In the genomic region with DNA sequence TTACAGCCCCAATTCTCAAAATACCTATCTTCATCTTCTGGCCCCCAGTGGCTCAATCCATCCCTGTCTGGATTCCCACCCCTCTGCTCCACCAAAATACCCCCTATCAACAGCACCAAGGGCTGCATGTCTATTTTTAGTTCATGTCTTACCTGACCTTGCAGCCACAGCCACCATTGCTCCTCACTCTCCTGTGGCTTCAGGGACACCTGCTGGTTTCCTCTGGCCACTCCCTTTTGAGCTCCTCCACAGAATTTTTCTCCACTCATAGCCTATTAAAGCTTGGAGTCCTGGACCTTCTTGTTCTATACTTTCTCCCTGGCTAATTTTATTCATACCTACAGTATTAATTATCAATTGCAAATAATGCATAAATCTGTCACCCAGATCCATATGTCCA, we compare ENCODE assay signal across 11 cellular contexts.
DNase-seq lines count a peak whose midpoint lies in the region; ATAC-seq, FAIRE-seq and TF ChIP-seq lines count a peak whose summit lies in the region.
"Had no signal": no experiment of that assay in that cellular context is flagged by ENCODE, and none has a peak within 500 bp of the region (broad histone marks: within the 10 kb centered on the region; RNA-seq: fewer than 3 reads in every experiment).

No MANE protein-coding gene starts in this region.

- TF ChIP-seq RAD21 in liver (IDR thresholded peaks at IDR 0.05) = peak; percentile 15 to 47
- no peak for TF ChIP-seq RAD21 in HepG2 (CRISPR knock-in tag; IDR thresholded peaks at IDR 0.05)

- H3K27me3 ChIP-seq in liver (ENCODE audit: control insufficient read depth in 4 of 4, insufficient read depth in 4 of 4, low read length in 3 of 4) = peaks cover 0 to 5% (median 0%) of the 10 kb centered on the region in 4 donors
- H3K27me3 ChIP-seq in HepG2 (ENCODE audit: control insufficient read depth in 1 of 2, insufficient read depth in 2 of 2, low read length in 2 of 2) = no peaks in the 10 kb centered on the region
- H3K27me3 ChIP-seq: tibial artery had no signal

- ATAC-seq in HepG2 = no peak
- no peak for ATAC-seq in HG02870 (IDR thresholded peaks at IDR 0.05; ENCODE audit: unreplicated experiment)

- no peak overlapping the region for H2AFZ ChIP-seq in HepG2 (ENCODE audit: low read length)

- no peak overlapping the region for H3K4me2 ChIP-seq in HepG2 (ENCODE audit: low read depth, low read length)

- H3K4me1 Mint-ChIP-seq in type B pancreatic cell (ENCODE audit: unreplicated experiment) = peaks cover 11% of the 10 kb centered on the region

- intact Hi-C loops in HepG2 (cut with micrococcal nuclease; ENCODE audit: unreplicated experiment) = no loop called here

- no peak overlapping the region for H3K4me3 Mint-ChIP-seq in type B pancreatic cell

- TF ChIP-seq EP300 in HepG2 (IDR thresholded peaks at IDR 0.05; ENCODE audit: low read depth in 2 of 2, low read length in 2 of 2) = no peak
- TF ChIP-seq EP300 in HepG2 (CRISPR knock-in tag; IDR thresholded peaks at IDR 0.05; ENCODE audit: borderline replicate concordance) = no peak

- DNase-seq in HepG2 (ENCODE audit: low spot score) (no peak), NCI-H748 (lab: John Stamatoyannopoulos, UW; ENCODE audit: unreplicated experiment) (peak; percentile 70), fibroblast of the aortic adventitia (ENCODE audit: low read depth) (no peak), MV-4-11 (lab: John Stamatoyannopoulos, UW) (no peak), type B pancreatic cell (ENCODE audit: extremely low spot score, unreplicated experiment) (no peak)
- DNase-seq in activated CD4-positive, alpha-beta T cell treated with anti-CD3 and anti-CD28 coated beads for 48 hours = no peak
- DNase-seq: activated CD8-positive, alpha-beta memory T cell treated with anti-CD3 and anti-CD28 coated beads, Interleukin-2, amount 50 U/mL, for 48 hours; T1000; tibial artery had no signal

- no peak for TF ChIP-seq CTCF in liver (IDR thresholded peaks at IDR 0.05; ENCODE audit: low read depth, low read length, missing input control)
- no peak for TF ChIP-seq CTCF in HepG2 (CRISPR knock-in tag; IDR thresholded peaks at IDR 0.05)
- TF ChIP-seq CTCF in fibroblast of the aortic adventitia (IDR thresholded peaks at IDR 0.05; ENCODE audit: insufficient read depth, low read length) = peak; percentile 20
- no peak for TF ChIP-seq CTCF in type B pancreatic cell (conservative IDR thresholded peaks at IDR 0.05)

- FAIRE-seq in HepG2 (lab: Jason Lieb, UNC) = no peak

- CTCF ChIA-PET in HepG2 (lab: Yijun Ruan, JAX; ENCODE audit: low intra/inter-chr PET ratio, low total read pairs) = no interaction called here

- no peaks in the 10 kb centered on the region for H4K20me1 ChIP-seq in HepG2 (ENCODE audit: insufficient read depth, low read length)

- in situ Hi-C loops in HepG2 (cut with HindIII; ENCODE audit: extremely low pct_ligation_motif_present, low pct_unique_long_range_greater_than_20kb) = no loop called here

- H3K79me2 ChIP-seq in HepG2 (ENCODE audit: insufficient read depth, low read length) = no peaks in the 10 kb centered on the region

- POLR2A ChIA-PET in HepG2 (lab: Yijun Ruan, JAX) = no interaction called here

- no peaks in the 10 kb centered on the region for H3K36me3 Mint-ChIP-seq in type B pancreatic cell

- H3K9me3 ChIP-seq in liver (ENCODE audit: control insufficient read depth in 4 of 4, low read length in 3 of 4) (no peaks in the 10 kb centered on the region), HepG2 (ENCODE audit: low read length) (no peaks in the 10 kb centered on the region)
- H3K9me3 ChIP-seq: tibial artery had no signal

- no peak overlapping the region for H3K27ac Mint-ChIP-seq in type B pancreatic cell

- no TSS peak for BruUV-seq in HepG2 (replicated peaks; lab: Mats Ljungman, UMichigan)

- no peaks in the 10 kb centered on the region for H3K9me3 Mint-ChIP-seq in type B pancreatic cell

- H3K9ac ChIP-seq in liver (ENCODE audit: low read depth in 1 of 2, low read length in 2 of 2) = no peak overlapping the region
- no peak overlapping the region for H3K9ac ChIP-seq in HepG2 (ENCODE audit: insufficient read depth, low read depth, low read length)

- H3K4me1 ChIP-seq in liver (ENCODE audit: control insufficient read depth in 4 of 4, insufficient read depth in 4 of 4, low read length in 3 of 4) (no peaks in the 10 kb centered on the region), HepG2 (ENCODE audit: insufficient read depth, low read length) (no peaks in the 10 kb centered on the region)
- H3K4me1 ChIP-seq: tibial artery had no signal

- H3K36me3 ChIP-seq in liver (ENCODE audit: control insufficient read depth in 4 of 4, insufficient read depth in 3 of 4, low read depth in 1 of 4, low read length in 3 of 4) (no peaks in the 10 kb centered on the region), HepG2 (replicated peaks in 1 of 2; ENCODE audit: control insufficient read depth in 1 of 2, insufficient read depth in 2 of 2, low read length in 2 of 2) (no peaks in the 10 kb centered on the region)
- H3K36me3 ChIP-seq: tibial artery had no signal

- H3K27me3 Mint-ChIP-seq in type B pancreatic cell = peaks cover 6% of the 10 kb centered on the region

- TF ChIP-seq POLR2A in HepG2 (IDR thresholded peaks at IDR 0.05; ENCODE audit: insufficient read depth in 1 of 2, low read depth in 2 of 2, low read length in 2 of 2) = no peak

- H3K4me3 ChIP-seq in liver (ENCODE audit: low read depth in 1 of 3, low read length in 3 of 3) (no peak overlapping the region), HepG2 (replicated peaks in 1 of 3; ENCODE audit: insufficient read depth in 1 of 3, low read depth in 2 of 3, low read length in 3 of 3) (no peak overlapping the region), fibroblast of the aortic adventitia (ENCODE audit: low read depth, low read length) (no peak overlapping the region)
- H3K4me3 ChIP-seq: tibial artery had no signal

- H3K27ac ChIP-seq in liver (ENCODE audit: low read depth in 1 of 2, low read length in 2 of 2) (no peak overlapping the region), HepG2 (ENCODE audit: extremely low read length, insufficient read depth, low read length) (no peak overlapping the region)
- H3K27ac ChIP-seq: tibial artery had no signal

TF ChIP-seq in liver, 16 proteins besides CTCF, POLR2A, EP300 and RAD21:
- TF ChIP-seq, protein P1, sequence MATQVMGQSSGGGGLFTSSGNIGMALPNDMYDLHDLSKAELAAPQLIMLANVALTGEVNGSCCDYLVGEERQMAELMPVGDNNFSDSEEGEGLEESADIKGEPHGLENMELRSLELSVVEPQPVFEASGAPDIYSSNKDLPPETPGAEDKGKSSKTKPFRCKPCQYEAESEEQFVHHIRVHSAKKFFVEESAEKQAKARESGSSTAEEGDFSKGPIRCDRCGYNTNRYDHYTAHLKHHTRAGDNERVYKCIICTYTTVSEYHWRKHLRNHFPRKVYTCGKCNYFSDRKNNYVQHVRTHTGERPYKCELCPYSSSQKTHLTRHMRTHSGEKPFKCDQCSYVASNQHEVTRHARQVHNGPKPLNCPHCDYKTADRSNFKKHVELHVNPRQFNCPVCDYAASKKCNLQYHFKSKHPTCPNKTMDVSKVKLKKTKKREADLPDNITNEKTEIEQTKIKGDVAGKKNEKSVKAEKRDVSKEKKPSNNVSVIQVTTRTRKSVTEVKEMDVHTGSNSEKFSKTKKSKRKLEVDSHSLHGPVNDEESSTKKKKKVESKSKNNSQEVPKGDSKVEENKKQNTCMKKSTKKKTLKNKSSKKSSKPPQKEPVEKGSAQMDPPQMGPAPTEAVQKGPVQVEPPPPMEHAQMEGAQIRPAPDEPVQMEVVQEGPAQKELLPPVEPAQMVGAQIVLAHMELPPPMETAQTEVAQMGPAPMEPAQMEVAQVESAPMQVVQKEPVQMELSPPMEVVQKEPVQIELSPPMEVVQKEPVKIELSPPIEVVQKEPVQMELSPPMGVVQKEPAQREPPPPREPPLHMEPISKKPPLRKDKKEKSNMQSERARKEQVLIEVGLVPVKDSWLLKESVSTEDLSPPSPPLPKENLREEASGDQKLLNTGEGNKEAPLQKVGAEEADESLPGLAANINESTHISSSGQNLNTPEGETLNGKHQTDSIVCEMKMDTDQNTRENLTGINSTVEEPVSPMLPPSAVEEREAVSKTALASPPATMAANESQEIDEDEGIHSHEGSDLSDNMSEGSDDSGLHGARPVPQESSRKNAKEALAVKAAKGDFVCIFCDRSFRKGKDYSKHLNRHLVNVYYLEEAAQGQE (IDR thresholded peaks at IDR 0.05) = no peak
TF ChIP-seq in liver: peak in this region for 0.

TF ChIP-seq in HepG2, 621 proteins besides CTCF, POLR2A, EP300 and RAD21 (continues in another document):
- TF ChIP-seq PRDM10 (CRISPR knock-in tag; IDR thresholded peaks at IDR 0.05; ENCODE audit: low read depth) (no peak), POLR2AphosphoS2 (IDR thresholded peaks at IDR 0.05; ENCODE audit: low read depth, low read length) (no peak), GZF1 (CRISPR knock-in tag; IDR thresholded peaks at IDR 0.05) (no peak), ZFX (CRISPR knock-in tag; IDR thresholded peaks at IDR 0.05; ENCODE audit: low read depth) (no peak), GTF2F1 (IDR thresholded peaks at IDR 0.05; ENCODE audit: low read length) (no peak), HNF4G (IDR thresholded peaks at IDR 0.05; ENCODE audit: borderline replicate concordance, low read depth, low read length) (no peak), HNF4G (CRISPR knock-in tag; IDR thresholded peaks at IDR 0.05; ENCODE audit: borderline replicate concordance, low read depth) (no peak)
